In the genomic region with DNA sequence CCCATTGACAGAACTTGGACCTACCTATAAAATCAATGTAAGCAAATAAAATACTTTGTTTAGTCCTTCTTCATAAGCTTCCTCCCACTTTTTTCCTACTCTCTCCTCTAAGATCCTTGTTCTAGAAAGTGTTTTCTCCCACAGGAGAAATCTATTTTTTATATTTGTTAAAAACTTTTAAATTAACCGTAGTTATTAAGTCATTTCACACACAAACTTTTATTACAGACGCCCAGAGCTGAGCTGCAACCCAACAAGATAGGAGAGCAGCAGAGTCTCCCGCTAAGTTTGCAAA, we compare ENCODE assay signal across 1 cellular context.
TF ChIP-seq lines count a peak whose summit lies in the region.

No MANE protein-coding gene starts in this region.

TF ChIP-seq in HepG2, 621 proteins besides CTCF, POLR2A, EP300 and RAD21 (continued from another document and continues in another):
- TF ChIP-seq, protein P1, sequence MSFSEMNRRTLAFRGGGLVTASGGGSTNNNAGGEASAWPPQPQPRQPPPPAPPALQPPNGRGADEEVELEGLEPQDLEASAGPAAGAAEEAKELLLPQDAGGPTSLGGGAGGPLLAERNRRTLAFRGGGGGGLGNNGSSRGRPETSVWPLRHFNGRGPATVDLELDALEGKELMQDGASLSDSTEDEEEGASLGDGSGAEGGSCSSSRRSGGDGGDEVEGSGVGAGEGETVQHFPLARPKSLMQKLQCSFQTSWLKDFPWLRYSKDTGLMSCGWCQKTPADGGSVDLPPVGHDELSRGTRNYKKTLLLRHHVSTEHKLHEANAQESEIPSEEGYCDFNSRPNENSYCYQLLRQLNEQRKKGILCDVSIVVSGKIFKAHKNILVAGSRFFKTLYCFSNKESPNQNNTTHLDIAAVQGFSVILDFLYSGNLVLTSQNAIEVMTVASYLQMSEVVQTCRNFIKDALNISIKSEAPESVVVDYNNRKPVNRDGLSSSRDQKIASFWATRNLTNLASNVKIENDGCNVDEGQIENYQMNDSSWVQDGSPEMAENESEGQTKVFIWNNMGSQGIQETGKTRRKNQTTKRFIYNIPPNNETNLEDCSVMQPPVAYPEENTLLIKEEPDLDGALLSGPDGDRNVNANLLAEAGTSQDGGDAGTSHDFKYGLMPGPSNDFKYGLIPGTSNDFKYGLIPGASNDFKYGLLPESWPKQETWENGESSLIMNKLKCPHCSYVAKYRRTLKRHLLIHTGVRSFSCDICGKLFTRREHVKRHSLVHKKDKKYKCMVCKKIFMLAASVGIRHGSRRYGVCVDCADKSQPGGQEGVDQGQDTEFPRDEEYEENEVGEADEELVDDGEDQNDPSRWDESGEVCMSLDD (CRISPR knock-in tag; IDR thresholded peaks at IDR 0.05; ENCODE audit: borderline replicate concordance), result no peak
- TF ChIP-seq, protein P2, sequence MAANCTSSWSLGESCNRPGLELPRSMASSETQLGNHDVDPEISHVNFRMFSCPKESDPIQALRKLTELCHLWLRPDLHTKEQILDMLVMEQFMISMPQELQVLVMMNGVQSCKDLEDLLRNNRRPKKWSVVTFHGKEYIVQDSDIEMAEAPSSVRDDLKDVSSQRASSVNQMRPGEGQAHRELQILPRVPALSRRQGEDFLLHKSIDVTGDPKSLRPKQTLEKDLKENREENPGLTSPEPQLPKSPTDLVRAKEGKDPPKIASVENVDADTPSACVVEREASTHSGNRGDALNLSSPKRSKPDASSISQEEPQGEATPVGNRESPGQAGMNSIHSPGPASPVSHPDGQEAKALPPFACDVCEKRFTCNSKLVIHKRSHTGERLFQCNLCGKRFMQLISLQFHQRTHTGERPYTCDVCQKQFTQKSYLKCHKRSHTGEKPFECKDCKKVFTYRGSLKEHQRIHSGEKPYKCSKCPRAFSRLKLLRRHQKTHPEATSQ (CRISPR knock-in tag; IDR thresholded peaks at IDR 0.05; ENCODE audit: borderline replicate concordance), result 0 out of 2 replicates have a peak, but pooled peaks have one; percentile 8
- no peak for TF ChIP-seq MAFG (CRISPR knock-in tag; IDR thresholded peaks at IDR 0.05)
- no peak; the same call in 1 of the 2 replicates for TF ChIP-seq YEATS2 (CRISPR knock-in tag; IDR thresholded peaks at IDR 0.05; ENCODE audit: borderline replicate concordance)
- no peak for TF ChIP-seq CEBPG (CRISPR knock-in tag; IDR thresholded peaks at IDR 0.05)
- TF ChIP-seq NFRKB (IDR thresholded peaks at IDR 0.05), result no peak
- TF ChIP-seq, protein P3, sequence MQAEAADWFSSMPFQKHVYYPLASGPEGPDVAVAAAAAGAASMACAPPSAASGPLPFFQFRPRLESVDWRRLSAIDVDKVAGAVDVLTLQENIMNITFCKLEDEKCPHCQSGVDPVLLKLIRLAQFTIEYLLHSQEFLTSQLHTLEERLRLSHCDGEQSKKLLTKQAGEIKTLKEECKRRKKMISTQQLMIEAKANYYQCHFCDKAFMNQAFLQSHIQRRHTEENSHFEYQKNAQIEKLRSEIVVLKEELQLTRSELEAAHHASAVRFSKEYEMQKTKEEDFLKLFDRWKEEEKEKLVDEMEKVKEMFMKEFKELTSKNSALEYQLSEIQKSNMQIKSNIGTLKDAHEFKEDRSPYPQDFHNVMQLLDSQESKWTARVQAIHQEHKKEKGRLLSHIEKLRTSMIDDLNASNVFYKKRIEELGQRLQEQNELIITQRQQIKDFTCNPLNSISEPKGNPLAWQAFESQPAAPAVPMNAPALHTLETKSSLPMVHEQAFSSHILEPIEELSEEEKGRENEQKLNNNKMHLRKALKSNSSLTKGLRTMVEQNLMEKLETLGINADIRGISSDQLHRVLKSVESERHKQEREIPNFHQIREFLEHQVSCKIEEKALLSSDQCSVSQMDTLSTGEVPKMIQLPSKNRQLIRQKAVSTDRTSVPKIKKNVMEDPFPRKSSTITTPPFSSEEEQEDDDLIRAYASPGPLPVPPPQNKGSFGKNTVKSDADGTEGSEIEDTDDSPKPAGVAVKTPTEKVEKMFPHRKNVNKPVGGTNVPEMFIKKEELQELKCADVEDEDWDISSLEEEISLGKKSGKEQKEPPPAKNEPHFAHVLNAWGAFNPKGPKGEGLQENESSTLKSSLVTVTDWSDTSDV (CRISPR knock-in tag; IDR thresholded peaks at IDR 0.05), result no peak
- TF ChIP-seq ATF7 (IDR thresholded peaks at IDR 0.05), result no peak
- TF ChIP-seq ATF7 (CRISPR knock-in tag; IDR thresholded peaks at IDR 0.05), result no peak
- no peak for TF ChIP-seq TP53 (CRISPR knock-in tag; conservative IDR thresholded peaks at IDR 0.05)
- TF ChIP-seq BRCA1 (CRISPR knock-in tag; IDR thresholded peaks at IDR 0.05), result no peak; the same call in 1 of the 2 replicates
- TF ChIP-seq, protein P4, sequence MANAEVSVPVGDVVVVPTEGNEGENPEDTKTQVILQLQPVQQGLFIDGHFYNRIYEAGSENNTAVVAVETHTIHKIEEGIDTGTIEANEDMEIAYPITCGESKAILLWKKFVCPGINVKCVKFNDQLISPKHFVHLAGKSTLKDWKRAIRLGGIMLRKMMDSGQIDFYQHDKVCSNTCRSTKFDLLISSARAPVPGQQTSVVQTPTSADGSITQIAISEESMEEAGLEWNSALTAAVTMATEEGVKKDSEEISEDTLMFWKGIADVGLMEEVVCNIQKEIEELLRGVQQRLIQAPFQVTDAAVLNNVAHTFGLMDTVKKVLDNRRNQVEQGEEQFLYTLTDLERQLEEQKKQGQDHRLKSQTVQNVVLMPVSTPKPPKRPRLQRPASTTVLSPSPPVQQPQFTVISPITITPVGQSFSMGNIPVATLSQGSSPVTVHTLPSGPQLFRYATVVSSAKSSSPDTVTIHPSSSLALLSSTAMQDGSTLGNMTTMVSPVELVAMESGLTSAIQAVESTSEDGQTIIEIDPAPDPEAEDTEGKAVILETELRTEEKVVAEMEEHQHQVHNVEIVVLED (CRISPR knock-in tag; IDR thresholded peaks at IDR 0.05; ENCODE audit: borderline replicate concordance), result no peak; the same call in 1 of the 2 replicates
- TF ChIP-seq ZBTB3 (CRISPR knock-in tag; IDR thresholded peaks at IDR 0.05; ENCODE audit: borderline replicate concordance, low read depth), result no peak
- TF ChIP-seq POGZ (CRISPR knock-in tag; IDR thresholded peaks at IDR 0.05), result peak; percentile 67
- no peak for TF ChIP-seq ZNF446 (CRISPR knock-in tag; IDR thresholded peaks at IDR 0.05)
- TF ChIP-seq, protein P5, sequence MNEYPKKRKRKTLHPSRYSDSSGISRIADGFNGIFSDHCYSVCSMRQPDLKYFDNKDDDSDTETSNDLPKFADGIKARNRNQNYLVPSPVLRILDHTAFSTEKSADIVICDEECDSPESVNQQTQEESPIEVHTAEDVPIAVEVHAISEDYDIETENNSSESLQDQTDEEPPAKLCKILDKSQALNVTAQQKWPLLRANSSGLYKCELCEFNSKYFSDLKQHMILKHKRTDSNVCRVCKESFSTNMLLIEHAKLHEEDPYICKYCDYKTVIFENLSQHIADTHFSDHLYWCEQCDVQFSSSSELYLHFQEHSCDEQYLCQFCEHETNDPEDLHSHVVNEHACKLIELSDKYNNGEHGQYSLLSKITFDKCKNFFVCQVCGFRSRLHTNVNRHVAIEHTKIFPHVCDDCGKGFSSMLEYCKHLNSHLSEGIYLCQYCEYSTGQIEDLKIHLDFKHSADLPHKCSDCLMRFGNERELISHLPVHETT (CRISPR knock-in tag; conservative IDR thresholded peaks at IDR 0.05), result 0 out of 2 replicates have a peak, but pooled peaks have one; percentile 14
- TF ChIP-seq NR1H2 (CRISPR knock-in tag; IDR thresholded peaks at IDR 0.05; ENCODE audit: borderline replicate concordance, low read depth), result no peak
- no peak; the same call in 1 of the 2 replicates for TF ChIP-seq KAT8 (CRISPR knock-in tag; IDR thresholded peaks at IDR 0.05)
- no peak for TF ChIP-seq KLF15 (CRISPR knock-in tag; IDR thresholded peaks at IDR 0.05; ENCODE audit: borderline replicate concordance)
- TF ChIP-seq BORCS8-MEF2B (CRISPR knock-in tag; IDR thresholded peaks at IDR 0.05), result no peak
- TF ChIP-seq RXRA (CRISPR knock-in tag; IDR thresholded peaks at IDR 0.05), result 0 out of 2 replicates have a peak, but pooled peaks have one; percentile 6
- TF ChIP-seq ZNF569 (CRISPR knock-in tag; IDR thresholded peaks at IDR 0.05; ENCODE audit: borderline replicate concordance), result no peak
- TF ChIP-seq ZNF253 (CRISPR knock-in tag; IDR thresholded peaks at IDR 0.05; ENCODE audit: borderline replicate concordance), result no peak
- TF ChIP-seq ZNF44 (CRISPR knock-in tag; IDR thresholded peaks at IDR 0.05), result no peak
- no peak; the same call in 1 of the 2 replicates for TF ChIP-seq PHF21A (CRISPR knock-in tag; IDR thresholded peaks at IDR 0.05)
- no peak for TF ChIP-seq ATAD3A (CRISPR knock-in tag; IDR thresholded peaks at IDR 0.05)
- TF ChIP-seq ZNF558 (CRISPR knock-in tag; IDR thresholded peaks at IDR 0.05; ENCODE audit: borderline replicate concordance), result no peak; the same call in 1 of the 2 replicates
- TF ChIP-seq, protein P6, sequence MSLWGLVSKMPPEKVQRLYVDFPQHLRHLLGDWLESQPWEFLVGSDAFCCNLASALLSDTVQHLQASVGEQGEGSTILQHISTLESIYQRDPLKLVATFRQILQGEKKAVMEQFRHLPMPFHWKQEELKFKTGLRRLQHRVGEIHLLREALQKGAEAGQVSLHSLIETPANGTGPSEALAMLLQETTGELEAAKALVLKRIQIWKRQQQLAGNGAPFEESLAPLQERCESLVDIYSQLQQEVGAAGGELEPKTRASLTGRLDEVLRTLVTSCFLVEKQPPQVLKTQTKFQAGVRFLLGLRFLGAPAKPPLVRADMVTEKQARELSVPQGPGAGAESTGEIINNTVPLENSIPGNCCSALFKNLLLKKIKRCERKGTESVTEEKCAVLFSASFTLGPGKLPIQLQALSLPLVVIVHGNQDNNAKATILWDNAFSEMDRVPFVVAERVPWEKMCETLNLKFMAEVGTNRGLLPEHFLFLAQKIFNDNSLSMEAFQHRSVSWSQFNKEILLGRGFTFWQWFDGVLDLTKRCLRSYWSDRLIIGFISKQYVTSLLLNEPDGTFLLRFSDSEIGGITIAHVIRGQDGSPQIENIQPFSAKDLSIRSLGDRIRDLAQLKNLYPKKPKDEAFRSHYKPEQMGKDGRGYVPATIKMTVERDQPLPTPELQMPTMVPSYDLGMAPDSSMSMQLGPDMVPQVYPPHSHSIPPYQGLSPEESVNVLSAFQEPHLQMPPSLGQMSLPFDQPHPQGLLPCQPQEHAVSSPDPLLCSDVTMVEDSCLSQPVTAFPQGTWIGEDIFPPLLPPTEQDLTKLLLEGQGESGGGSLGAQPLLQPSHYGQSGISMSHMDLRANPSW (CRISPR knock-in tag; IDR thresholded peaks at IDR 0.05; ENCODE audit: borderline replicate concordance), result peak; percentile 7; the same call in 1 of the 2 replicates
- TF ChIP-seq ZC3H4 (CRISPR knock-in tag; IDR thresholded peaks at IDR 0.05; ENCODE audit: borderline replicate concordance), result no peak
- TF ChIP-seq, protein P7, sequence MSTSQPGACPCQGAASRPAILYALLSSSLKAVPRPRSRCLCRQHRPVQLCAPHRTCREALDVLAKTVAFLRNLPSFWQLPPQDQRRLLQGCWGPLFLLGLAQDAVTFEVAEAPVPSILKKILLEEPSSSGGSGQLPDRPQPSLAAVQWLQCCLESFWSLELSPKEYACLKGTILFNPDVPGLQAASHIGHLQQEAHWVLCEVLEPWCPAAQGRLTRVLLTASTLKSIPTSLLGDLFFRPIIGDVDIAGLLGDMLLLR (CRISPR knock-in tag; IDR thresholded peaks at IDR 0.05), result no peak
- no peak for TF ChIP-seq DR1 (CRISPR knock-in tag; IDR thresholded peaks at IDR 0.05)
- TF ChIP-seq ZNF703 (CRISPR knock-in tag; IDR thresholded peaks at IDR 0.05; ENCODE audit: borderline replicate concordance), result no peak
- no peak for TF ChIP-seq ZNF788 (CRISPR knock-in tag; IDR thresholded peaks at IDR 0.05; ENCODE audit: borderline replicate concordance)
- TF ChIP-seq, protein P8, sequence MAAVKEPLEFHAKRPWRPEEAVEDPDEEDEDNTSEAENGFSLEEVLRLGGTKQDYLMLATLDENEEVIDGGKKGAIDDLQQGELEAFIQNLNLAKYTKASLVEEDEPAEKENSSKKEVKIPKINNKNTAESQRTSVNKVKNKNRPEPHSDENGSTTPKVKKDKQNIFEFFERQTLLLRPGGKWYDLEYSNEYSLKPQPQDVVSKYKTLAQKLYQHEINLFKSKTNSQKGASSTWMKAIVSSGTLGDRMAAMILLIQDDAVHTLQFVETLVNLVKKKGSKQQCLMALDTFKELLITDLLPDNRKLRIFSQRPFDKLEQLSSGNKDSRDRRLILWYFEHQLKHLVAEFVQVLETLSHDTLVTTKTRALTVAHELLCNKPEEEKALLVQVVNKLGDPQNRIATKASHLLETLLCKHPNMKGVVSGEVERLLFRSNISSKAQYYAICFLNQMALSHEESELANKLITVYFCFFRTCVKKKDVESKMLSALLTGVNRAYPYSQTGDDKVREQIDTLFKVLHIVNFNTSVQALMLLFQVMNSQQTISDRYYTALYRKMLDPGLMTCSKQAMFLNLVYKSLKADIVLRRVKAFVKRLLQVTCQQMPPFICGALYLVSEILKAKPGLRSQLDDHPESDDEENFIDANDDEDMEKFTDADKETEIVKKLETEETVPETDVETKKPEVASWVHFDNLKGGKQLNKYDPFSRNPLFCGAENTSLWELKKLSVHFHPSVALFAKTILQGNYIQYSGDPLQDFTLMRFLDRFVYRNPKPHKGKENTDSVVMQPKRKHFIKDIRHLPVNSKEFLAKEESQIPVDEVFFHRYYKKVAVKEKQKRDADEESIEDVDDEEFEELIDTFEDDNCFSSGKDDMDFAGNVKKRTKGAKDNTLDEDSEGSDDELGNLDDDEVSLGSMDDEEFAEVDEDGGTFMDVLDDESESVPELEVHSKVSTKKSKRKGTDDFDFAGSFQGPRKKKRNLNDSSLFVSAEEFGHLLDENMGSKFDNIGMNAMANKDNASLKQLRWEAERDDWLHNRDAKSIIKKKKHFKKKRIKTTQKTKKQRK (IDR thresholded peaks at IDR 0.05; ENCODE audit: low read length), result no peak
- no peak for TF ChIP-seq IKZF1 (IDR thresholded peaks at IDR 0.05)
- no peak for TF ChIP-seq ISX (CRISPR knock-in tag; conservative IDR thresholded peaks at IDR 0.05)
- TF ChIP-seq ZKSCAN5 (CRISPR knock-in tag; IDR thresholded peaks at IDR 0.05), result no peak
- TF ChIP-seq NFATC3 (CRISPR knock-in tag; IDR thresholded peaks at IDR 0.05), result no peak
- TF ChIP-seq, protein P9, sequence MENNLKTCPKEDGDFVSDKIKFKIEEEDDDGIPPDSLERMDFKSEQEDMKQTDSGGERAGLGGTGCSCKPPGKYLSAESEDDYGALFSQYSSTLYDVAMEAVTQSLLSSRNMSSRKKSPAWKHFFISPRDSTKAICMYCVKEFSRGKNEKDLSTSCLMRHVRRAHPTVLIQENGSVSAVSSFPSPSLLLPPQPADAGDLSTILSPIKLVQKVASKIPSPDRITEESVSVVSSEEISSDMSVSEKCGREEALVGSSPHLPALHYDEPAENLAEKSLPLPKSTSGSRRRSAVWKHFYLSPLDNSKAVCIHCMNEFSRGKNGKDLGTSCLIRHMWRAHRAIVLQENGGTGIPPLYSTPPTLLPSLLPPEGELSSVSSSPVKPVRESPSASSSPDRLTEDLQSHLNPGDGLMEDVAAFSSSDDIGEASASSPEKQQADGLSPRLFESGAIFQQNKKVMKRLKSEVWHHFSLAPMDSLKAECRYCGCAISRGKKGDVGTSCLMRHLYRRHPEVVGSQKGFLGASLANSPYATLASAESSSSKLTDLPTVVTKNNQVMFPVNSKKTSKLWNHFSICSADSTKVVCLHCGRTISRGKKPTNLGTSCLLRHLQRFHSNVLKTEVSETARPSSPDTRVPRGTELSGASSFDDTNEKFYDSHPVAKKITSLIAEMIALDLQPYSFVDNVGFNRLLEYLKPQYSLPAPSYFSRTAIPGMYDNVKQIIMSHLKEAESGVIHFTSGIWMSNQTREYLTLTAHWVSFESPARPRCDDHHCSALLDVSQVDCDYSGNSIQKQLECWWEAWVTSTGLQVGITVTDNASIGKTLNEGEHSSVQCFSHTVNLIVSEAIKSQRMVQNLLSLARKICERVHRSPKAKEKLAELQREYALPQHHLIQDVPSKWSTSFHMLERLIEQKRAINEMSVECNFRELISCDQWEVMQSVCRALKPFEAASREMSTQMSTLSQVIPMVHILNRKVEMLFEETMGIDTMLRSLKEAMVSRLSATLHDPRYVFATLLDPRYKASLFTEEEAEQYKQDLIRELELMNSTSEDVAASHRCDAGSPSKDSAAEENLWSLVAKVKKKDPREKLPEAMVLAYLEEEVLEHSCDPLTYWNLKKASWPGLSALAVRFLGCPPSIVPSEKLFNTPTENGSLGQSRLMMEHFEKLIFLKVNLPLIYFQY (CRISPR knock-in tag; IDR thresholded peaks at IDR 0.05; ENCODE audit: borderline replicate concordance), result no peak
